ENCODE assay signal across 9 cellular contexts in genomic region chr4:82898322-82899243, GRCh38. TPM values are rescaled to one million over a fixed set of nuclear protein-coding genes. Genes with fewer than 3 reads are reported as not detected.
DNase-seq lines count a peak whose midpoint lies in the region; ATAC-seq and TF ChIP-seq lines count a peak whose summit lies in the region.
"Had no signal": no experiment of that assay in that cellular context is flagged by ENCODE, and none has a peak within 500 bp of the region (broad histone marks: within the 10 kb centered on the region; RNA-seq: fewer than 3 reads in every experiment).

No MANE protein-coding gene starts in this region.

- peaks cover 38% of the 10 kb centered on the region for H3K4me1 Mint-ChIP-seq in activated naive CD4-positive, alpha-beta T cell treated with anti-CD3 and anti-CD28 coated beads for 36 hours (ENCODE audit: low read depth)

- peak; percentile 25 for DNase-seq in activated naive CD4-positive, alpha-beta T cell treated with anti-CD3 and anti-CD28 coated beads for 36 hours
- no peak for DNase-seq in activated naive CD4-positive, alpha-beta T cell treated with anti-CD3 and anti-CD28 coated beads, Interleukin-2, amount 50 U/mL, for 72 hours (ENCODE audit: low spot score in 2 of 2)
- DNase-seq in NCI-H226 (peak; percentile 76), medulla oblongata (ENCODE audit: extremely low spot score) (no peak)

- H3K9me2 ChIP-seq in neural cell (ENCODE audit: insufficient read depth, low read length), result no peaks in the 10 kb centered on the region

- H3K4me1 ChIP-seq in endocrine pancreas (ENCODE audit: control insufficient read depth, insufficient read depth, low read length), result peaks cover 6% of the 10 kb centered on the region

- H3K27ac ChIP-seq in neural cell (ENCODE audit: low read length), result no peak overlapping the region

- H3K4me3 Mint-ChIP-seq in activated naive CD4-positive, alpha-beta T cell treated with anti-CD3 and anti-CD28 coated beads for 36 hours, result no peak overlapping the region

- H3K27me3 Mint-ChIP-seq in activated naive CD4-positive, alpha-beta T cell treated with anti-CD3 and anti-CD28 coated beads for 36 hours (ENCODE audit: low read depth), result no peaks in the 10 kb centered on the region

- H3K9me3 Mint-ChIP-seq in activated naive CD4-positive, alpha-beta T cell treated with anti-CD3 and anti-CD28 coated beads for 36 hours, result no peaks in the 10 kb centered on the region
- H3K9me3 Mint-ChIP-seq in activated naive CD4-positive, alpha-beta T cell treated with anti-CD3 and anti-CD28 coated beads, Interleukin-2, amount 50 U/mL, for 72 hours, result no peaks in the 10 kb centered on the region

- no peaks in the 10 kb centered on the region for H3K9me3 ChIP-seq in endocrine pancreas (ENCODE audit: control insufficient read depth, low read length)
- H3K9me3 ChIP-seq in neural cell (ENCODE audit: low read length), result no peaks in the 10 kb centered on the region

- CTCF ChIA-PET in activated naive CD4-positive, alpha-beta T cell treated with anti-CD3 and anti-CD28 coated beads for 36 hours (lab: Charles Lee), result interaction anchor here (0.9 to 2.1 kb wide), 6 partner anchors 13 to 382 kb away, joined by 3 to 8 read pairs (median 3); partner anchors contain the start of genes COPS4 and LIN54

- no peaks in the 10 kb centered on the region for H3F3A ChIP-seq in neural cell (ENCODE audit: insufficient read depth, low read length, poor library complexity, severe bottlenecking)

- ATAC-seq in activated naive CD4-positive, alpha-beta T cell treated with anti-CD3 and anti-CD28 coated beads, Interleukin-2, amount 50 U/mL, for 72 hours, result no peak
- ATAC-seq in GM21825 (IDR thresholded peaks at IDR 0.05; ENCODE audit: unreplicated experiment) (no peak), GM21423 (IDR thresholded peaks at IDR 0.05; ENCODE audit: unreplicated experiment) (no peak)
- ATAC-seq: left colon had no signal

- peaks cover 66% of the 10 kb centered on the region for H3K79me2 ChIP-seq in neural cell (replicated peaks; ENCODE audit: insufficient read depth, low read length)

- H3K27ac Mint-ChIP-seq in activated naive CD4-positive, alpha-beta T cell treated with anti-CD3 and anti-CD28 coated beads for 36 hours, result peak overlapping the region; percentile 66
- peak overlapping the region in 1 of 2 donors; percentile 67 for H3K27ac Mint-ChIP-seq in activated naive CD4-positive, alpha-beta T cell treated with anti-CD3 and anti-CD28 coated beads, Interleukin-2, amount 50 U/mL, for 72 hours

- intact Hi-C loops in activated naive CD4-positive, alpha-beta T cell treated with anti-CD3 and anti-CD28 coated beads for 36 hours (cut with micrococcal nuclease), result loop anchor here (1.0 kb wide), 1 partner anchor 46 kb away; no protein-coding TSS in a partner anchor

- TF ChIP-seq EP300 in neural cell (conservative IDR thresholded peaks at IDR 0.05; ENCODE audit: poor library complexity, severe bottlenecking), result no peak

- H3K36me3 ChIP-seq in endocrine pancreas (ENCODE audit: control insufficient read depth, insufficient read depth, low read length) (peaks cover 2% of the 10 kb centered on the region), neural cell (ENCODE audit: insufficient read depth, low read length) (peaks cover 3% of the 10 kb centered on the region)

- peaks cover 39% of the 10 kb centered on the region for H3K36me3 Mint-ChIP-seq in activated naive CD4-positive, alpha-beta T cell treated with anti-CD3 and anti-CD28 coated beads for 36 hours (ENCODE audit: low read depth)
- H3K36me3 Mint-ChIP-seq in activated naive CD4-positive, alpha-beta T cell treated with anti-CD3 and anti-CD28 coated beads, Interleukin-2, amount 50 U/mL, for 72 hours, result peaks cover 14 to 28% of the 10 kb centered on the region in 2 donors

- H3K4me3 ChIP-seq in endocrine pancreas (ENCODE audit: control insufficient read depth, insufficient read depth, low read length) (peak overlapping the region; percentile 97), neural cell (ENCODE audit: low read length) (peak overlapping the region; percentile 73)

- peak overlapping the region; percentile 84 for H3K4me2 ChIP-seq in neural cell (ENCODE audit: low read length)

- H3K9ac ChIP-seq in endocrine pancreas (ENCODE audit: control insufficient read depth, insufficient read depth, low read length), result no peak overlapping the region
- H3K9ac ChIP-seq in neural cell (ENCODE audit: low read length), result peak overlapping the region; percentile 87

- no peaks in the 10 kb centered on the region for H4K20me1 ChIP-seq in neural cell (ENCODE audit: insufficient read depth)

- no peak overlapping the region for H2AFZ ChIP-seq in neural cell (ENCODE audit: low read depth, low read length)

- no peak for TF ChIP-seq RAD21 in neural cell (conservative IDR thresholded peaks at IDR 0.05)

- peak; percentile 39 for TF ChIP-seq CTCF in neural cell (IDR thresholded peaks at IDR 0.05; ENCODE audit: poor library complexity, severe bottlenecking)

- H3K27me3 ChIP-seq in endocrine pancreas (ENCODE audit: control insufficient read depth, insufficient read depth, low read length), result no peaks in the 10 kb centered on the region
- H3K27me3 ChIP-seq in neural cell (ENCODE audit: insufficient read depth, low read depth, low read length), result no peaks in the 10 kb centered on the region

TF ChIP-seq in neural cell, 6 proteins besides CTCF, POLR2A, EP300 and RAD21:
- no peak for TF ChIP-seq EZH2 (IDR thresholded peaks at IDR 0.05; ENCODE audit: borderline replicate concordance, insufficient read depth, low read length, poor library complexity, severe bottlenecking)
- TF ChIP-seq TAF1 (IDR thresholded peaks at IDR 0.05; ENCODE audit: low read depth), result no peak
- TF ChIP-seq, protein P1, sequence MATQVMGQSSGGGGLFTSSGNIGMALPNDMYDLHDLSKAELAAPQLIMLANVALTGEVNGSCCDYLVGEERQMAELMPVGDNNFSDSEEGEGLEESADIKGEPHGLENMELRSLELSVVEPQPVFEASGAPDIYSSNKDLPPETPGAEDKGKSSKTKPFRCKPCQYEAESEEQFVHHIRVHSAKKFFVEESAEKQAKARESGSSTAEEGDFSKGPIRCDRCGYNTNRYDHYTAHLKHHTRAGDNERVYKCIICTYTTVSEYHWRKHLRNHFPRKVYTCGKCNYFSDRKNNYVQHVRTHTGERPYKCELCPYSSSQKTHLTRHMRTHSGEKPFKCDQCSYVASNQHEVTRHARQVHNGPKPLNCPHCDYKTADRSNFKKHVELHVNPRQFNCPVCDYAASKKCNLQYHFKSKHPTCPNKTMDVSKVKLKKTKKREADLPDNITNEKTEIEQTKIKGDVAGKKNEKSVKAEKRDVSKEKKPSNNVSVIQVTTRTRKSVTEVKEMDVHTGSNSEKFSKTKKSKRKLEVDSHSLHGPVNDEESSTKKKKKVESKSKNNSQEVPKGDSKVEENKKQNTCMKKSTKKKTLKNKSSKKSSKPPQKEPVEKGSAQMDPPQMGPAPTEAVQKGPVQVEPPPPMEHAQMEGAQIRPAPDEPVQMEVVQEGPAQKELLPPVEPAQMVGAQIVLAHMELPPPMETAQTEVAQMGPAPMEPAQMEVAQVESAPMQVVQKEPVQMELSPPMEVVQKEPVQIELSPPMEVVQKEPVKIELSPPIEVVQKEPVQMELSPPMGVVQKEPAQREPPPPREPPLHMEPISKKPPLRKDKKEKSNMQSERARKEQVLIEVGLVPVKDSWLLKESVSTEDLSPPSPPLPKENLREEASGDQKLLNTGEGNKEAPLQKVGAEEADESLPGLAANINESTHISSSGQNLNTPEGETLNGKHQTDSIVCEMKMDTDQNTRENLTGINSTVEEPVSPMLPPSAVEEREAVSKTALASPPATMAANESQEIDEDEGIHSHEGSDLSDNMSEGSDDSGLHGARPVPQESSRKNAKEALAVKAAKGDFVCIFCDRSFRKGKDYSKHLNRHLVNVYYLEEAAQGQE (IDR thresholded peaks at IDR 0.05; ENCODE audit: borderline replicate concordance), result no peak
- no peak for TF ChIP-seq SMC3 (conservative IDR thresholded peaks at IDR 0.05; ENCODE audit: poor library complexity)
- TF ChIP-seq POLR2AphosphoS5 (IDR thresholded peaks at IDR 0.05), result no peak
- TF ChIP-seq MXI1 (conservative IDR thresholded peaks at IDR 0.05; ENCODE audit: poor library complexity, severe bottlenecking), result no peak

RNA-seq across cellular contexts. Expression of gene THAP9, which starts 2.0 kb away (rescaled TPM):
- total RNA-seq in activated naive CD4-positive, alpha-beta T cell treated with anti-CD3 and anti-CD28 coated beads for 36 hours, result 1 to 10 TPM; 2.7 to 3.3 TPM
- total RNA-seq in activated naive CD4-positive, alpha-beta T cell treated with anti-CD3 and anti-CD28 coated beads, Interleukin-2, amount 50 U/mL, for 72 hours, result 1 to 10 TPM; 2.3 to 6.7 TPM
- 8.8 and 11.7 TPM in 2 replicates for polyA plus RNA-seq in neural cell
- 31.0 and 37.0 TPM in 2 replicates for polyA minus RNA-seq in neural cell

RNA-seq across cellular contexts. Expression of gene SEC31A, which starts 7.6 kb away (rescaled TPM):
- 10 to 100 TPM; 85.1 to 85.7 TPM for total RNA-seq in activated naive CD4-positive, alpha-beta T cell treated with anti-CD3 and anti-CD28 coated beads for 36 hours
- 100 to 1,000 TPM in 1 of 2 donors, 10 to 100 TPM in 1; 93.9 to 124 TPM for total RNA-seq in activated naive CD4-positive, alpha-beta T cell treated with anti-CD3 and anti-CD28 coated beads, Interleukin-2, amount 50 U/mL, for 72 hours
- 74.0 and 139 TPM in 2 replicates for polyA plus RNA-seq in neural cell
- polyA minus RNA-seq in neural cell, result 146 and 173 TPM in 2 replicates

Comparison
In these comparisons a context has a peak if more than half of its experiments do, and no peak if none do; other contexts are left out.
1. DNase-seq: peak in activated naive CD4-positive, alpha-beta T cell treated with anti-CD3 and anti-CD28 coated beads for 36 hours (single experiment) and NCI-H226 (single experiment); none in activated naive CD4-positive, alpha-beta T cell treated with anti-CD3 and anti-CD28 coated beads, Interleukin-2, amount 50 U/mL, for 72 hours (0 of 2) and medulla oblongata (single experiment).